Comparison of ENCODE assay signal across 8 cellular contexts in the genomic region with DNA sequence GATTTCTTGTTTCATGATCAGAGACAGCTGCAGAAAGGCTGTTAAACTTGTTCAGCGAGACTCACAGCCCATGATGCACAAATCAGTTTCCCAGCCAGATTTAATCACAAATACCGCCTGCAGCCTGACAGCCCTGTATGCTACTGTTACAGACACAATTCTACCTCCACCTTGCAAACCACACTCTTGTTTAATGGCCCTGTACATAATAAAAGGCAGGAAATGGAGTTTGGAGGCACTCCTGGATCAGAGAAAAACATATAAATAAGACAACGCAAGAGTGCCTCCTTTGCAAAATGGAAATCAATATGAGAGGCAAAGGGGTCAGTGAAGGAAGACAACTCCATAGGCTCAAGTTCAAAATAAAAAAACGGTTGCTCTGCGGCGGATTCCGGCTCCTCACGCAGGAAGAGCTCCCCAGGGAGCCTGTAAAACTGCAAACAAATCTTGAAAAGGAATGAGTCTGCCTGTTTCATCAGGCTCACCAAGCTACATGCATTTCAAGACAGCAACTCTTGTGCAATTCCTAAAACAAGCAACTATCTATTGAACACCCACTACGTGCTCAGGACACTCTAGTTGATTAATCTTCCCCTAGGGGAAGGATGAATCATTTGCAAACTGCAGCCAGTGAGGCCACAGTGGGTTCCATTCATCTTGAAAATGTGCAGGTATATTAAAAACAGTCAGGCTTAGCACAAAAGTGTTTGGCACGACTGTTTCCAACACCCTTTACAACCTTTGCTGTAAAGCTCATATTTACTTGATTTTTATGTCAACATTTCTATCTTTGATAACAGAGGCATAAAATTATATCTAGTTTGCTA. TPM values are rescaled to one million over a fixed set of nuclear protein-coding genes. Genes with fewer than 3 reads are reported as not detected.
DNase-seq lines count a peak whose midpoint lies in the region.

No MANE protein-coding gene starts in this region.

- DNase-seq in CD1c-positive myeloid dendritic cell (ENCODE audit: extremely low spot score) (peak; percentile 70), M059J (ENCODE audit: low read depth) (peak; percentile 81), T1000 (lab: John Stamatoyannopoulos, UW) (peak; percentile 42), kidney tubule cell (ENCODE audit: low spot score) (peak; percentile 33), NCI-H1694 treated with DMSO at 0.1 percent for 48 hours (lab: John Stamatoyannopoulos, UW) (no peak), head of caudate nucleus (no peak), GM19238 (ENCODE audit: insufficient read length, low spot score) (no peak), NCI-H1694 (lab: John Stamatoyannopoulos, UW) (no peak)

- intact Hi-C loops in head of caudate nucleus (cut with DNase I): no loop called here

RNA-seq across cellular contexts. Expression of a gene that starts 37.5 kb away (rescaled TPM):
- total RNA-seq in M059J (2014; rRNA removed; shearing (Covaris generic)): 5.1 and 9.3 TPM in 2 replicates

Comparison
In these comparisons a context has a peak if more than half of its experiments do, and no peak if none do; other contexts are left out.
1. DNase-seq: peak in CD1c-positive myeloid dendritic cell (single experiment), M059J (single experiment), T1000 (single experiment) and kidney tubule cell (single experiment); none in NCI-H1694 treated with DMSO at 0.1 percent for 48 hours (single experiment), head of caudate nucleus (0 of 42), GM19238 (single experiment) and NCI-H1694 (single experiment).